10 cellular contexts compared by ENCODE assay signal in genomic region chr12:2183556-2184541, GRCh38.
DNase-seq lines count a peak whose midpoint lies in the region; ATAC-seq, FAIRE-seq and TF ChIP-seq lines count a peak whose summit lies in the region.
"Had no signal": no experiment of that assay in that cellular context is flagged by ENCODE, and none has a peak within 500 bp of the region (broad histone marks: within the 10 kb centered on the region; RNA-seq: fewer than 3 reads in every experiment).

No MANE protein-coding gene starts in this region.

- no peak for TF ChIP-seq POLR2A in H54 (IDR thresholded peaks at IDR 0.05; ENCODE audit: low read depth, low read length)

- peak; percentile 9 for DNase-seq in SIG-M5 treated with dmso at 0.1 percent for 504 hours (lab: John Stamatoyannopoulos, UW; ENCODE audit: unreplicated experiment)
- no peak for DNase-seq in SIG-M5 (lab: John Stamatoyannopoulos, UW)
- DNase-seq in cerebellar cortex (ENCODE audit: low spot score): peak; percentile 59
- DNase-seq in left colon: no peak
- DNase-seq in urothelium cell line (ENCODE audit: low spot score): peak; percentile 35
- DNase-seq in NCI-H82 (lab: John Stamatoyannopoulos, UW): no peak
- DNase-seq in H54 (ENCODE audit: insufficient read length, low spot score): no peak
- DNase-seq: activated naive CD4-positive, alpha-beta T cell treated with anti-CD3 and anti-CD28 coated beads, Interleukin-2, amount 50 U/mL, for 16 hours; T-helper 2 cell had no signal

- ATAC-seq in left colon: peak; percentile 63
- ATAC-seq in HG03432 (IDR thresholded peaks at IDR 0.05; ENCODE audit: unreplicated experiment): no peak

- intact Hi-C loops in left colon (cut with DNase I, micrococcal nuclease): no loop called here

- peak; percentile 82 for FAIRE-seq in urothelium cell line (lab: Jason Lieb, UNC)
- no peak for FAIRE-seq in H54 (lab: Jason Lieb, UNC)

Comparison
In these comparisons a context has a peak if more than half of its experiments do, and no peak if none do; other contexts are left out.
1. DNase-seq: peak in SIG-M5 treated with dmso at 0.1 percent for 504 hours (single experiment), cerebellar cortex (single experiment) and urothelium cell line (single experiment); none in SIG-M5 (single experiment), left colon (0 of 2), NCI-H82 (single experiment) and H54 (single experiment).